ENCODE assay signal across 1 cellular context in the genomic region with DNA sequence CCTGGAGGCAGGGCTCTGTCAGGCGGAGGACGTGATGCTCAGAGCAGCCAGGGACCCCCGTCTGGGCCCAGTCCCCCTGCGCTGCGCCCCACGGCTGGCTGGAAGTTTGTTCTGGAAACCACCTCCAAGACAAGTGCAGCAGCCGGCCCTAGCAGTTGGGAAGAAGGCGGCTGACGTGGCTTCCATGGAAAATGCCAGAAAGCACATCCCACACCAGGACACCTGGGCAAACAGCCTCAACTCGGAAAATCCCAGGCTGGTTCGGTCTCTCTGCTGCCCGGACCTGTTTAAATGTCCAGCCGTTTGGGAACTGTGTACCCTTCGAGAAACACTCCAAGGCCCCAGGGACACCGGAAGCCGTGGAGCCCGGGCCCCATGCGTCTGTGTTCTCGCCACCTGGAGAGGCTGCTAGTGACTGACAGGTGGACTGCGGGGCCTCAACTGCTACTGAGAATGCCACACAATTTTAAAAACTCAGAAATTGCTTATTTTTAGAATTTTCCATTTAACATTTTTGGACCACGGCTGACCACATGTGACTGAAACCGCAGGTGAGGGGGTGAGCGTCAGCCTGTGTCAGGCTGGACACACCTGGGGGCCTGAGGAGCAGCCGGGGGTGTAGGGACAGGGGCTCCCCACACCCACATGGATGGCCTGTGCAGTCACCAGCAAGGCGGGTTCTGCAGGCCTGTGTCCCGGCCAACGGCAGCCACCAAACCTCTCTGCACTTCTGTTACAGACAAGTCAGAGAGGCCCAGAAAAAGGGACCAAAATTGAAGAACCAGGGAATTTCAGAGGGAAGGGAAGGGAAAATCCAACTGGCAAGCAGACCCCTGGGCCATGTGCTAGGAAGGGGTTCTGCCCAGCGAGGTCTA.
TF ChIP-seq lines count a peak whose summit lies in the region.

No MANE protein-coding gene starts in this region.

TF ChIP-seq in K562, 482 proteins besides CTCF, POLR2A, EP300 and RAD21:
- TF ChIP-seq TRIM24 (IDR thresholded peaks at IDR 0.05) (no peak), HMGN3 (IDR thresholded peaks at IDR 0.05; ENCODE audit: borderline replicate concordance, extremely low read depth, insufficient read length, low read depth, low read length) (peak; percentile 25), ZEB2 (IDR thresholded peaks at IDR 0.05) (no peak), EP400 (IDR thresholded peaks at IDR 0.05) (no peak)
- TF ChIP-seq, protein P1, sequence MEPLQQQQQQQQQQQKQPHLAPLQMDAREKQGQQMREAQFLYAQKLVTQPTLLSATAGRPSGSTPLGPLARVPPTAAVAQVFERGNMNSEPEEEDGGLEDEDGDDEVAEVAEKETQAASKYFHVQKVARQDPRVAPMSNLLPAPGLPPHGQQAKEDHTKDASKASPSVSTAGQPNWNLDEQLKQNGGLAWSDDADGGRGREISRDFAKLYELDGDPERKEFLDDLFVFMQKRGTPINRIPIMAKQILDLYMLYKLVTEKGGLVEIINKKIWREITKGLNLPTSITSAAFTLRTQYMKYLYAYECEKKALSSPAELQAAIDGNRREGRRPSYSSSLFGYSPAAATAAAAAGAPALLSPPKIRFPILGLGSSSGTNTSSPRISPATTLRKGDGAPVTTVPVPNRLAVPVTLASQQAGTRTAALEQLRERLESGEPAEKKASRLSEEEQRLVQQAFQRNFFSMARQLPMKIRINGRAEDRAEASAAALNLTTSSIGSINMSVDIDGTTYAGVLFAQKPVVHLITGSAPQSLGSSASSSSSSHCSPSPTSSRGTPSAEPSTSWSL (CRISPR knock-in tag; IDR thresholded peaks at IDR 0.05; ENCODE audit: borderline replicate concordance) = no peak
- TF ChIP-seq, protein P2, sequence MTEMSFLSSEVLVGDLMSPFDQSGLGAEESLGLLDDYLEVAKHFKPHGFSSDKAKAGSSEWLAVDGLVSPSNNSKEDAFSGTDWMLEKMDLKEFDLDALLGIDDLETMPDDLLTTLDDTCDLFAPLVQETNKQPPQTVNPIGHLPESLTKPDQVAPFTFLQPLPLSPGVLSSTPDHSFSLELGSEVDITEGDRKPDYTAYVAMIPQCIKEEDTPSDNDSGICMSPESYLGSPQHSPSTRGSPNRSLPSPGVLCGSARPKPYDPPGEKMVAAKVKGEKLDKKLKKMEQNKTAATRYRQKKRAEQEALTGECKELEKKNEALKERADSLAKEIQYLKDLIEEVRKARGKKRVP (CRISPR knock-in tag; IDR thresholded peaks at IDR 0.05) = no peak
